In the genomic region with DNA sequence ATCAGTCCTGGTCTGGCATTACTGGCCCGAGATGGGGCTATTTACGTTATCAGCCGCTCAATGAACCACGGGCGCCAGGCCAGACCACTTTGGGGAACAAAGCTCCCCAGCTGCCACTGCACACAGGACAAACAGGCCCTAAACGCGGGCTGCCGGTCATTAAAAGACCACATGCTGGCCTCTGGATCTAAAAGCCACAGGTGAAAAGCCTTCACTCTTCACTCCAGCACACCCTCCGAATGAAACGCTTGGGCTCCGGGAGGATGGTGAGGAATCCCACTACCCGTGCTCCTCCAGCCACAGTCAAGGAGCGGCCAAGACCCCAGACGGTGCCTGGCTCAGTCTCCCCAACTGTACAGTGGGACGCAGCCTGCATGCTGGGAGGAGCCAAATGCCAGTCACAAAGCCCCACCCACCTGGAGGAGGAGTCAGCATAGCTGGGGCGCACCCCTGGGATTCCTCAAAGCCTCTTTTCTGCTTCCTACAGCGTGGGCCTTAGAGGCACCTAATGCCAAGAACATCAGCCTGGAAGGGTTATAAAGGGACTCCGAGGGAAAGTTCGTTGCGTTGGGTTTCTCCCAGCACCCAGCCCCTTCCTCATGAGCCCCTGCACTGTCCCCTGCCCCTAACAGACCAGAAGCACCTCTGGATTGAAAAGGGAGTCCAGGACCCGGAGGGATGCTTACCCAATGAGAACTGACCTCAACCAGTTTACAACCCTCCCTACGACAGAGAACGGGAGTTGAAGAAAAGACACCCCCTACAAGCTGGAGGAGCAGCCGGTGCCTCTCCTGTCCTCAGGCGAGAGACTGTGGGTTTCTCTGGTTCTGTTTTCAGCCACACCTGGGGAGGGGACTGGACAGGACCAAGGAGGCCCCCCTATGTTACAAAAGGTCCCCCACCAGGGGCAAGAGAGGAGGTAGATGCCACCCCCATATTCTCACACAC, we compare ENCODE assay signal across 10 cellular contexts. TPM values are rescaled to one million over a fixed set of nuclear protein-coding genes. Genes with fewer than 3 reads are reported as not detected.
DNase-seq lines count a peak whose midpoint lies in the region; ATAC-seq and TF ChIP-seq lines count a peak whose summit lies in the region.
"Had no signal": no experiment of that assay in that cellular context is flagged by ENCODE, and none has a peak within 500 bp of the region (broad histone marks: within the 10 kb centered on the region; RNA-seq: fewer than 3 reads in every experiment).

No MANE protein-coding gene starts in this region.

- no peaks in the 10 kb centered on the region for H3K9me3 ChIP-seq in HUES64 (ENCODE audit: insufficient read depth, low read depth, low read length)
- no peaks in the 10 kb centered on the region for H3K9me3 ChIP-seq in mucosa of rectum (ENCODE audit: control insufficient read depth in 2 of 2, low read length in 2 of 2)
- no peaks in the 10 kb centered on the region for H3K9me3 ChIP-seq in upper lobe of right lung

- H3K4me1 Mint-ChIP-seq in chondrocyte (ENCODE audit: low read depth) = peaks cover 39% of the 10 kb centered on the region
- peaks cover 7% of the 10 kb centered on the region for H3K4me1 Mint-ChIP-seq in stimulated activated memory B cell treated with anti-CD40 and anti-IgM and Interleukin-4, amounts not matched to agents 10 μg/mL and 1 μg/mL and 100 μg/mL, for 72 hours

- DNase-seq in ACHN = peak; percentile 30
- no peak for DNase-seq in chondrocyte (ENCODE audit: low spot score)
- DNase-seq in upper lobe of right lung = no peak
- DNase-seq in NCI-H2081 treated with DMSO at 0.1 percent for 48 hours (lab: John Stamatoyannopoulos, UW) = no peak
- DNase-seq: central memory CD4-positive, alpha-beta T cell had no signal

- peak overlapping the region; percentile 84 for H3K4me3 ChIP-seq in HUES64 (ENCODE audit: low read length)
- H3K4me3 ChIP-seq in mucosa of rectum (ENCODE audit: low read length in 2 of 2) = no peak overlapping the region
- H3K4me3 ChIP-seq in upper lobe of right lung = no peak overlapping the region

- peak overlapping the region; percentile 25 for H3K4me3 Mint-ChIP-seq in chondrocyte (ENCODE audit: unreplicated experiment)
- H3K4me3 Mint-ChIP-seq in stimulated activated memory B cell treated with anti-CD40 and anti-IgM and Interleukin-4, amounts not matched to agents 10 μg/mL and 1 μg/mL and 100 μg/mL, for 72 hours = no peak overlapping the region

- peak overlapping the region; percentile 96 for H3K27ac Mint-ChIP-seq in chondrocyte (ENCODE audit: unreplicated experiment)
- no peak overlapping the region for H3K27ac Mint-ChIP-seq in stimulated activated memory B cell treated with anti-CD40 and anti-IgM and Interleukin-4, amounts not matched to agents 10 μg/mL and 1 μg/mL and 100 μg/mL, for 72 hours

- H3K36me3 ChIP-seq in HUES64 (ENCODE audit: insufficient read depth, low read length) = peaks cover 12% of the 10 kb centered on the region; the same call in 1 of the 2 replicates
- H3K36me3 ChIP-seq in mucosa of rectum (ENCODE audit: control insufficient read depth in 2 of 2, insufficient read depth in 2 of 2, low read length in 2 of 2) = peaks cover 2 to 8% of the 10 kb centered on the region in 2 donors
- H3K36me3 ChIP-seq in upper lobe of right lung = peaks cover 8% of the 10 kb centered on the region

- in situ Hi-C loops in ACHN (cut with HindIII; ENCODE audit: low pct_ligation_motif_present, low pct_unique_long_range_greater_than_20kb, low sequenced_read_pairs) = no loop called here

- H3K27ac ChIP-seq in HUES64 (ENCODE audit: low read depth, low read length) (peak overlapping the region; percentile 93), mucosa of rectum (ENCODE audit: low read depth in 2 of 2, low read length in 2 of 2) (peak overlapping the region in 1 of 2 donors; percentile 34), upper lobe of right lung (no peak overlapping the region)
- H3K27ac ChIP-seq: parathyroid adenoma had no signal

- ATAC-seq in stimulated activated memory B cell treated with anti-CD40 and anti-IgM and Interleukin-4, amounts not matched to agents 10 μg/mL and 1 μg/mL and 100 μg/mL, for 72 hours = no peak
- ATAC-seq in upper lobe of right lung (no peak), GM21786 (IDR thresholded peaks at IDR 0.05; ENCODE audit: unreplicated experiment) (no peak)

- H3K9ac ChIP-seq in HUES64 (ENCODE audit: low read depth, low read length) (peak overlapping the region; percentile 57), mucosa of rectum (ENCODE audit: low read depth in 1 of 2, low read length in 2 of 2) (peak overlapping the region; percentile 34 to 37)
- H3K9ac ChIP-seq: parathyroid adenoma had no signal

- WGBS in HUES64 = 26% methylated on average over 25 of the region's 25 CpGs

- H3K4me1 ChIP-seq in HUES64 (ENCODE audit: insufficient read depth, low read length) = peaks cover 22% of the 10 kb centered on the region
- peaks cover 16 to 39% of the 10 kb centered on the region in 2 donors for H3K4me1 ChIP-seq in mucosa of rectum (ENCODE audit: control insufficient read depth in 2 of 2, insufficient read depth in 2 of 2, low read length in 2 of 2)
- H3K4me1 ChIP-seq in upper lobe of right lung = peaks cover 19% of the 10 kb centered on the region
- H3K4me1 ChIP-seq: parathyroid adenoma had no signal

- peaks cover 2% of the 10 kb centered on the region for H3K36me3 Mint-ChIP-seq in chondrocyte (ENCODE audit: low read depth)
- no peaks in the 10 kb centered on the region for H3K36me3 Mint-ChIP-seq in stimulated activated memory B cell treated with anti-CD40 and anti-IgM and Interleukin-4, amounts not matched to agents 10 μg/mL and 1 μg/mL and 100 μg/mL, for 72 hours

- peaks cover 20% of the 10 kb centered on the region for H3K27me3 ChIP-seq in HUES64 (ENCODE audit: insufficient read depth, low read length)
- H3K27me3 ChIP-seq in mucosa of rectum (ENCODE audit: control insufficient read depth in 2 of 2, insufficient read depth in 2 of 2, low read length in 2 of 2) = no peaks in the 10 kb centered on the region
- H3K27me3 ChIP-seq in upper lobe of right lung = no peaks in the 10 kb centered on the region

- H3K27me3 Mint-ChIP-seq in chondrocyte (ENCODE audit: low read depth) = no peaks in the 10 kb centered on the region
- peaks cover 34% of the 10 kb centered on the region for H3K27me3 Mint-ChIP-seq in stimulated activated memory B cell treated with anti-CD40 and anti-IgM and Interleukin-4, amounts not matched to agents 10 μg/mL and 1 μg/mL and 100 μg/mL, for 72 hours

- no peak for TF ChIP-seq CTCF in chondrocyte (IDR thresholded peaks at IDR 0.05)
- TF ChIP-seq CTCF in upper lobe of right lung (IDR thresholded peaks at IDR 0.05) = no peak

- intact Hi-C loops in upper lobe of right lung (cut with DNase I) = loop anchor here (5.0 kb wide), 1 partner anchor 183 kb away; no protein-coding TSS in a partner anchor

- H3K9me3 Mint-ChIP-seq in chondrocyte (ENCODE audit: low read depth) = no peaks in the 10 kb centered on the region
- H3K9me3 Mint-ChIP-seq in stimulated activated memory B cell treated with anti-CD40 and anti-IgM and Interleukin-4, amounts not matched to agents 10 μg/mL and 1 μg/mL and 100 μg/mL, for 72 hours = no peaks in the 10 kb centered on the region

RNA-seq across cellular contexts. Expression of a gene that starts 4.7 kb away (rescaled TPM):
- 25.8 TPM for polyA plus RNA-seq in HUES64 (2013, experiment 1 of 2)
- polyA plus RNA-seq in HUES64 (2013, experiment 2 of 2) = 27.5 TPM
- total RNA-seq in chondrocyte (38.1 to 72.5 TPM (median 70.6 TPM) in 3 replicates), upper lobe of right lung (57.1 TPM)
